Comparison of ENCODE assay signal across 5 cellular contexts in genomic region chr11:49169579-49169978, GRCh38. TPM values are rescaled to one million over a fixed set of nuclear protein-coding genes. Genes with fewer than 3 reads are reported as not detected.
"Had no signal": no experiment of that assay in that cellular context is flagged by ENCODE, and none has a peak within 500 bp of the region (broad histone marks: within the 10 kb centered on the region; RNA-seq: fewer than 3 reads in every experiment).

No MANE protein-coding gene starts in this region.

RNA-seq across cellular contexts. Expression of gene FOLH1, which starts 38.8 kb away (rescaled TPM):
- total RNA-seq: activated CD8-positive, alpha-beta memory T cell treated with anti-CD3 and anti-CD28 coated beads, Interleukin-2, amount 10 ng/mL, durations not matched to agents 7 days and 5 days; fibroblast of villous mesenchyme; natural killer cell treated with Interleukin-12 subunit alpha and Interleukin-12 subunit beta and Interleukin-15 and Interleukin-18, amount 100 ng/mL, for 72 hours; progenitor cell of endocrine pancreas; smooth muscle cell had no signal
- polyA plus RNA-seq: smooth muscle cell had no signal
